Comparison of ENCODE assay signal across 8 cellular contexts in genomic region chr11:65040520-65041205, GRCh38. TPM values are rescaled to one million over a fixed set of nuclear protein-coding genes. Genes with fewer than 3 reads are reported as not detected.
DNase-seq lines count a peak whose midpoint lies in the region; ATAC-seq and TF ChIP-seq lines count a peak whose summit lies in the region.

No MANE protein-coding gene starts in this region.

- peak; percentile 65 for ATAC-seq in HG03457 (IDR thresholded peaks at IDR 0.05; ENCODE audit: unreplicated experiment)
- ATAC-seq in left colon, result peak; percentile 92

- H3K36me3 ChIP-seq in BJ (ENCODE audit: control insufficient read depth, insufficient read depth, low read length) (peaks cover 18% of the 10 kb centered on the region), colonic mucosa (peaks cover 2% of the 10 kb centered on the region)

- peak overlapping the region; percentile 70 to 71 for H3K9ac ChIP-seq in colonic mucosa (ENCODE audit: low read depth in 2 of 2, low read length in 2 of 2)

- CTCF ChIA-PET in BJ (lab: Yijun Ruan, JAX), result interaction anchor here (0.7 to 1.3 kb wide), 5 partner anchors 12 to 123 kb away, joined by 3 read pairs; partner anchors contain the start of gene ZNHIT2

- DNase-seq in BJ (ENCODE audit: low read depth) (peak; percentile 81), GM19240 (ENCODE audit: insufficient read length, low spot score) (peak; percentile 98), NCI-H524 (lab: John Stamatoyannopoulos, UW) (peak; percentile 96 to 97), colonic mucosa (peak; percentile 93), left colon (peak; percentile 93 to 94)
- peak; percentile 80 to 86 for DNase-seq in activated CD4-positive, alpha-beta T cell treated with anti-CD3 and anti-CD28 coated beads for 4 hours
- DNase-seq in stimulated activated CD4-positive, alpha-beta T cell treated with anti-CD3 and anti-CD28 coated beads, Interleukin-1b, Interleukin-23, amount 100 ng/mL, for 4 hours (ENCODE audit: low read depth in 2 of 2), result peak; percentile 73 to 76

- no peak for TF ChIP-seq CTCF in BJ (IDR thresholded peaks at IDR 0.05; ENCODE audit: insufficient read depth, low read depth, low read length)
- TF ChIP-seq CTCF in colonic mucosa (IDR thresholded peaks at IDR 0.05), result no peak

- peaks cover 4% of the 10 kb centered on the region for H3K4me1 ChIP-seq in colonic mucosa

- intact Hi-C loops in colonic mucosa (cut with DNase I) (no loop called here), left colon (cut with DNase I, micrococcal nuclease) (no loop called here)

- peak overlapping the region; percentile 68 for H3K4me3 ChIP-seq in BJ (ENCODE audit: low read depth, low read length)
- H3K4me3 ChIP-seq in colonic mucosa, result peak overlapping the region; percentile 95

- H3K27ac ChIP-seq in colonic mucosa, result peak overlapping the region; percentile 94

- no peaks in the 10 kb centered on the region for H3K9me3 ChIP-seq in colonic mucosa

- POLR2A ChIA-PET in BJ (lab: Charles Lee), result no interaction called here

- H3K27me3 ChIP-seq in BJ (ENCODE audit: control insufficient read depth, insufficient read depth, low read length) (no peaks in the 10 kb centered on the region), colonic mucosa (no peaks in the 10 kb centered on the region)

RNA-seq across cellular contexts. Expression of gene SAC3D1, which starts 0.3 kb away (rescaled TPM):
- polyA plus RNA-seq in BJ (2011; rRNA removed), result 5.9 and 7.3 TPM in 2 replicates
- 3.6 and 4.4 TPM in 2 replicates for polyA minus RNA-seq in BJ (2011; rRNA and poly(A)+ RNA removed)
- 10 to 100 TPM; 12.9 to 26.7 TPM for total RNA-seq in colonic mucosa
- 10 to 100 TPM; 11.1 to 11.6 TPM for total RNA-seq in left colon

RNA-seq across cellular contexts. Expression of gene SNX15, which starts 13.4 kb away (rescaled TPM):
- polyA plus RNA-seq in BJ (2011; rRNA removed), result 8.3 and 15.3 TPM in 2 replicates
- polyA minus RNA-seq in BJ (2011; rRNA and poly(A)+ RNA removed), result 2.5 and 4.4 TPM in 2 replicates
- 10 to 100 TPM; 37.7 to 53.8 TPM for total RNA-seq in colonic mucosa
- 10 to 100 TPM; 38.9 to 41.4 TPM for total RNA-seq in left colon

RNA-seq across cellular contexts. Expression of gene NAALADL1, which starts 17.7 kb away (rescaled TPM):
- 25.4 and 38.7 TPM in 2 replicates for polyA plus RNA-seq in BJ (2011; rRNA removed)
- polyA minus RNA-seq in BJ (2011; rRNA and poly(A)+ RNA removed), result 7.6 and 13.9 TPM in 2 replicates
- total RNA-seq in colonic mucosa (10 to 100 TPM; 10.5 to 30.8 TPM), left colon (10 to 100 TPM in 1 of 2 donors, 1 to 10 TPM in 1; 7.8 to 34.1 TPM)

RNA-seq across cellular contexts. Expression of gene ARL2, which starts 26.7 kb away (rescaled TPM):
- 117 and 141 TPM in 2 replicates for polyA plus RNA-seq in BJ (2011; rRNA removed)
- polyA minus RNA-seq in BJ (2011; rRNA and poly(A)+ RNA removed), result 24.8 and 36.6 TPM in 2 replicates
- 100 to 1,000 TPM in 1 of 2 donors, 10 to 100 TPM in 1; 81.9 to 102 TPM for total RNA-seq in colonic mucosa
- total RNA-seq in left colon, result 10 to 100 TPM; 59.1 to 60.3 TPM

RNA-seq across cellular contexts. Expression of gene CDCA5, which starts 43.2 kb away (rescaled TPM):
- polyA plus RNA-seq in BJ (2011; rRNA removed), result 10.7 and 11.9 TPM in 2 replicates
- 7.4 and 11.1 TPM in 2 replicates for polyA minus RNA-seq in BJ (2011; rRNA and poly(A)+ RNA removed)
- 10 to 100 TPM in 1 of 2 donors, 1 to 10 TPM in 1; 9.7 to 51.7 TPM for total RNA-seq in colonic mucosa
- 1 to 10 TPM; 3.0 to 7.3 TPM for total RNA-seq in left colon

Comparison
In these comparisons a context has a peak if more than half of its experiments do, and no peak if none do; other contexts are left out.
1. Peak in every context shown above with its lines: DNase-seq, ATAC-seq, H3K4me3 ChIP-seq and H3K27ac ChIP-seq.